In genomic region chr4:74402692-74403460, GRCh38 we compare ENCODE assay signal across 16 cellular contexts. TPM values are rescaled to one million over a fixed set of nuclear protein-coding genes. Genes with fewer than 3 reads are reported as not detected.
DNase-seq lines count a peak whose midpoint lies in the region; ATAC-seq and TF ChIP-seq lines count a peak whose summit lies in the region.
"Had no signal": no experiment of that assay in that cellular context is flagged by ENCODE, and none has a peak within 500 bp of the region (broad histone marks: within the 10 kb centered on the region; RNA-seq: fewer than 3 reads in every experiment).

No MANE protein-coding gene starts in this region.

- CTCF ChIA-PET in activated B cell treated with CpG ODN at 0.5 μM for 24 hours (lab: Charles Lee): interaction anchor here (0.8 to 1.3 kb wide), 3 partner anchors 26 to 174 kb away, joined by 3 to 4 read pairs (median 4); partner anchors contain the start of gene AREG

- H3K9me3 Mint-ChIP-seq in activated B cell treated with CpG ODN at 0.5 μM for 24 hours: no peaks in the 10 kb centered on the region
- H3K9me3 Mint-ChIP-seq in immature natural killer cell: no peaks in the 10 kb centered on the region
- H3K9me3 Mint-ChIP-seq: activated T-helper 1 cell treated with anti-CD3 and anti-CD28 coated beads, Interleukin-12 subunit alpha, Interleukin-12 subunit beta, Interleukin-2, Interleukin-4 antibody, amounts not matched to agents 30 ng/mL and 10 ng/mL and 1 ng/mL, durations not matched to agents 14 hours and 24 hours and 36 hours; T-helper 2 cell treated with Interferon-gamma antibody and Interleukin-4, amounts not matched to agents 5 μg/mL and 100 μg/mL, for 36 hours had no signal

- H3K27ac Mint-ChIP-seq in activated B cell treated with CpG ODN at 0.5 μM for 24 hours (peak overlapping the region; percentile 76), immature natural killer cell (no peak overlapping the region)
- H3K27ac Mint-ChIP-seq: activated T-helper 1 cell treated with anti-CD3 and anti-CD28 coated beads, Interleukin-12 subunit alpha, Interleukin-12 subunit beta, Interleukin-2, Interleukin-4 antibody, amounts not matched to agents 30 ng/mL and 10 ng/mL and 1 ng/mL, durations not matched to agents 14 hours and 24 hours and 36 hours; naive thymus-derived CD8-positive, alpha-beta T cell; T-helper 2 cell treated with Interferon-gamma antibody and Interleukin-4, amounts not matched to agents 5 μg/mL and 100 μg/mL, for 36 hours had no signal

- peak; percentile 93 for ATAC-seq in GM18858 (IDR thresholded peaks at IDR 0.05; ENCODE audit: unreplicated experiment)
- ATAC-seq in GM21576 (IDR thresholded peaks at IDR 0.05; ENCODE audit: unreplicated experiment): peak; percentile 87
- ATAC-seq in HG03139 (IDR thresholded peaks at IDR 0.05; ENCODE audit: unreplicated experiment): peak; percentile 97
- ATAC-seq in activated B cell treated with CpG ODN at 0.5 μM for 24 hours (ENCODE audit: low read depth): peak; percentile 86
- ATAC-seq: naive thymus-derived CD8-positive, alpha-beta T cell had no signal

- intact Hi-C loops in activated B cell treated with CpG ODN at 0.5 μM for 24 hours (cut with micrococcal nuclease): loop anchor here (1.0 kb wide), 1 partner anchor 42 kb away; the partner anchor contains the start of gene AREG
- intact Hi-C loops in ovary (cut with DNase I): no loop called here

- H3K9me3 ChIP-seq in ovary: no peaks in the 10 kb centered on the region
- H3K9me3 ChIP-seq: tibial artery had no signal

- no peak overlapping the region for H3K27ac ChIP-seq in ovary
- H3K27ac ChIP-seq: tibial artery had no signal

- POLR2A ChIA-PET in activated B cell treated with CpG ODN at 0.5 μM for 24 hours (lab: Charles Lee): interaction anchor here (3.1 kb wide), 1 partner anchor 42 kb away, joined by 11 read pairs; the partner anchor contains the start of gene AREG

- no peaks in the 10 kb centered on the region for H3K27me3 ChIP-seq in ovary
- H3K27me3 ChIP-seq: tibial artery had no signal

- H3K4me1 ChIP-seq in ovary (ENCODE audit: insufficient read depth): no peaks in the 10 kb centered on the region
- H3K4me1 ChIP-seq: tibial artery had no signal

- WGBS in ovary, 3 donors: 33 to 38% (median 37%) methylated on average over 5 of the region's 5 CpGs

- TF ChIP-seq CTCF in activated B cell treated with CpG ODN at 0.5 μM for 24 hours (IDR thresholded peaks at IDR 0.05) (no peak), ovary (IDR thresholded peaks at IDR 0.05) (no peak)

- H3K4me1 Mint-ChIP-seq in activated B cell treated with CpG ODN at 0.5 μM for 24 hours (peaks cover 22% of the 10 kb centered on the region), immature natural killer cell (peaks cover 6 to 10% of the 10 kb centered on the region in 2 donors)

- no peak overlapping the region for H3K4me3 ChIP-seq in ovary
- H3K4me3 ChIP-seq: tibial artery had no signal

- H3K36me3 Mint-ChIP-seq in activated B cell treated with CpG ODN at 0.5 μM for 24 hours (ENCODE audit: low read depth): peaks cover 4% of the 10 kb centered on the region
- no peaks in the 10 kb centered on the region for H3K36me3 Mint-ChIP-seq in immature natural killer cell
- H3K36me3 Mint-ChIP-seq: naive thymus-derived CD8-positive, alpha-beta T cell had no signal

- no peak for TF ChIP-seq POLR2A in ovary (IDR thresholded peaks at IDR 0.05)

- no peaks in the 10 kb centered on the region for H3K36me3 ChIP-seq in ovary
- H3K36me3 ChIP-seq: tibial artery had no signal

- DNase-seq in activated B cell treated with CpG ODN at 0.5 μM for 24 hours (no peak), NCI-H69 (lab: John Stamatoyannopoulos, UW) (no peak), immature natural killer cell (no peak), ovary (no peak)
- no peak for DNase-seq in activated CD4-positive, alpha-beta T cell treated with anti-CD3 and anti-CD28 coated beads for 48 hours
- DNase-seq: C1 segment of cervical spinal cord; cortex of kidney; hippocampal formation; KG1; naive thymus-derived CD8-positive, alpha-beta T cell; tibial artery had no signal

- peak overlapping the region; percentile 20 for H3K4me3 Mint-ChIP-seq in activated B cell treated with CpG ODN at 0.5 μM for 24 hours
- H3K4me3 Mint-ChIP-seq in immature natural killer cell: no peak overlapping the region
- H3K4me3 Mint-ChIP-seq: activated T-helper 1 cell treated with anti-CD3 and anti-CD28 coated beads, Interleukin-12 subunit alpha, Interleukin-12 subunit beta, Interleukin-2, Interleukin-4 antibody, amounts not matched to agents 30 ng/mL and 10 ng/mL and 1 ng/mL, durations not matched to agents 14 hours and 24 hours and 36 hours; naive thymus-derived CD8-positive, alpha-beta T cell; T-helper 2 cell treated with Interferon-gamma antibody and Interleukin-4, amounts not matched to agents 5 μg/mL and 100 μg/mL, for 36 hours had no signal

- no peak for TF ChIP-seq EP300 in ovary (IDR thresholded peaks at IDR 0.05)

- H3K27me3 Mint-ChIP-seq in activated B cell treated with CpG ODN at 0.5 μM for 24 hours: no peaks in the 10 kb centered on the region
- H3K27me3 Mint-ChIP-seq in immature natural killer cell (ENCODE audit: low read depth in 3 of 3): peaks cover 0 to 8% (median 7%) of the 10 kb centered on the region in 3 donors

RNA-seq across cellular contexts. Expression of gene EREG, which starts 37.9 kb away (rescaled TPM):
- not detected in 2 replicates for total RNA-seq in activated B cell treated with CpG ODN at 0.5 μM for 24 hours
- not detected for polyA plus RNA-seq in immature natural killer cell
- under 1 TPM in 5 of 7 donors, not detected in 2; 0.08 to 0.57 (median 0.15) TPM for total RNA-seq in ovary
- 1 to 10 TPM in 1 of 2 donors, under 1 TPM in 1; 0.04 to 3.9 TPM for polyA plus RNA-seq in ovary
- total RNA-seq: activated T-helper 1 cell treated with anti-CD3 and anti-CD28 coated beads, Interleukin-12 subunit alpha, Interleukin-12 subunit beta, Interleukin-2, Interleukin-4 antibody, amounts not matched to agents 30 ng/mL and 10 ng/mL and 1 ng/mL, durations not matched to agents 14 hours and 24 hours and 36 hours; naive thymus-derived CD8-positive, alpha-beta T cell had no signal
- polyA plus RNA-seq: naive thymus-derived CD8-positive, alpha-beta T cell had no signal

RNA-seq across cellular contexts. Expression of gene AREG, which starts 42.1 kb away (rescaled TPM):
- total RNA-seq in activated B cell treated with CpG ODN at 0.5 μM for 24 hours: 2.1 and 2.2 TPM in 2 replicates
- 10 to 100 TPM; 17.7 to 38.8 (median 28.8) TPM for polyA plus RNA-seq in immature natural killer cell
- 10 to 100 TPM in 2 of 7 donors, 1 to 10 TPM in 3, under 1 TPM in 2; 0.48 to 72.7 (median 6.3) TPM for total RNA-seq in ovary
- 100 to 1,000 TPM in 1 of 2 donors, 1 to 10 TPM in 1; 6.7 to 146 TPM for polyA plus RNA-seq in ovary
